In the genomic region with DNA sequence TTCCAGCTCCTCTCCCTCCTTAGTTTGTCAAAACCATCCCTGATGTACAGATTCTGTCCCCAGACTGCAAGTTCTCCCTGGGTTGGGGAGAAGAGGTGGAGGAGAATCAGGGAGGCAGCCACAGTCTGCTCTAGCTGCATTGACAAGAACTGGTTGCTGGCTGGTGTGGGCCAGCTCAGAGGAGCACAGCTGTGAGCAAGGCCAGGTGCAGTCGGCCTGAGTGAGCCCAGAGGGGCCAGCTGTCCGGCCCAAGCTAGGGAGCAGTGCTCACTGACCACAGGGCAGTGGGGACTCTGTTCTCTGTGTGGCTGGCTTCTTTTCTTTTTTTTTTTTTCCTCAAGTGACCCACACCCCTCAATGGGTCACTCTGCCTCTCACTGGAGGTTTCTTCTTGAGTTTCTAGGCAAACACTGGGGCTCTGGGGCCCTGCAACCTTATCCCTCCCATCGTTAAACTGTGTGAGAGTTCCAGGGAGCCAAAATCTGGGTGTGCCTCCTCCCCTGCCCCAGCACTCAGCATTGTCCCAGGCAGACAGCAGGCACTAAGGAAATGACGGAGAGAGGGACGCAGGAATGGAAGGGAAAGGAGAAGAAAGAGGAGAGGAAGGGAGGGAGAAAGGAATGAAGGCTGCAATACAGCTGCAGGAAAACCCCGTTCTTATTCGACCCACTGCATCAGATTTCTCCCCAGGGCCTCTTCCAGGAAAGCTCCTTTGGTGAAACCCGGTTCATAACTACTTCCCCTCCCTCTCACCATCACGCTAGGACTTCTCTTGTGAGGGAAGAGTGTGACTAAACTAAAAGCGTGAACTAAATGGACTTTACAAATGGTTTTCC, we compare ENCODE assay signal across 15 cellular contexts. TPM values are rescaled to one million over a fixed set of nuclear protein-coding genes. Genes with fewer than 3 reads are reported as not detected.
DNase-seq lines count a peak whose midpoint lies in the region; ATAC-seq, FAIRE-seq and TF ChIP-seq lines count a peak whose summit lies in the region.
"Had no signal": no experiment of that assay in that cellular context is flagged by ENCODE, and none has a peak within 500 bp of the region (broad histone marks: within the 10 kb centered on the region; RNA-seq: fewer than 3 reads in every experiment).

No MANE protein-coding gene starts in this region.

- H2BK15ac ChIP-seq in neuronal stem cell (ENCODE audit: low read length) = no peak overlapping the region

- no peak overlapping the region for H3K23ac ChIP-seq in neuronal stem cell (ENCODE audit: low read depth, low read length, poor library complexity)

- H2BK12ac ChIP-seq in neuronal stem cell (ENCODE audit: low read length) = no peak overlapping the region

- H3K14ac ChIP-seq in neuronal stem cell (ENCODE audit: low read length) = no peak overlapping the region

- H3K4me1 Mint-ChIP-seq in immature natural killer cell = no peaks in the 10 kb centered on the region

- no peak for DNase-seq in GM12891 (ENCODE audit: insufficient read length, low spot score)
- DNase-seq in NOMO-1 treated with DMSO at 0.1 percent for 48 hours (lab: John Stamatoyannopoulos, UW; ENCODE audit: unreplicated experiment) = peak; percentile 57
- DNase-seq in cardiac fibroblast (ENCODE audit: low read depth in 2 of 2) = peak; percentile 28 to 36
- DNase-seq in neuronal stem cell (ENCODE audit: low spot score) = no peak
- DNase-seq in NK-92 treated with Interleukin-12 subunit alpha and Interleukin-12 subunit beta, amount 100 ng/mL, for 24 hours (lab: John Stamatoyannopoulos, UW) = no peak
- DNase-seq in immature natural killer cell = no peak
- DNase-seq in dedifferentiated amniotic fluid mesenchymal stem cell (ENCODE audit: extremely low spot score) = no peak
- DNase-seq: activated CD8-positive, alpha-beta memory T cell treated with anti-CD3 and anti-CD28 coated beads, Interleukin-2, amount 50 U/mL, for 48 hours; NCI-H1048; occipital lobe had no signal

- H3K36me3 Mint-ChIP-seq in immature natural killer cell = no peaks in the 10 kb centered on the region

- H2BK120ac ChIP-seq in neuronal stem cell (ENCODE audit: low read depth, low read length) = no peak overlapping the region

- H3K9me3 ChIP-seq in neuronal stem cell (replicated peaks in 1 of 2; ENCODE audit: control insufficient read depth in 2 of 2, insufficient read depth in 1 of 2, low read depth in 1 of 2, low read length in 2 of 2) = no peaks in the 10 kb centered on the region
- H3K9me3 ChIP-seq: ascending aorta, esophagus muscularis mucosa had no signal

- no peak overlapping the region for H3K4me3 Mint-ChIP-seq in immature natural killer cell
- H3K4me3 Mint-ChIP-seq: T-helper 2 cell treated with Interferon-gamma antibody and Interleukin-4, amounts not matched to agents 5 μg/mL and 100 μg/mL, for 36 hours had no signal

- peak overlapping the region; percentile 82 for H3K9ac ChIP-seq in neuronal stem cell (ENCODE audit: low read depth, low read length, poor library complexity)

- H3K27ac ChIP-seq in neuronal stem cell (replicated peaks; ENCODE audit: low read length) = no peak overlapping the region
- H3K27ac ChIP-seq: ascending aorta, esophagus muscularis mucosa had no signal

- peaks cover 0 to 33% (median 0%) of the 10 kb centered on the region in 3 experiments for H3K27me3 ChIP-seq in neuronal stem cell (ENCODE audit: control insufficient read depth in 3 of 3, insufficient read depth in 3 of 3, low read depth in 1 of 3, low read length in 3 of 3)
- H3K27me3 ChIP-seq: ascending aorta, esophagus muscularis mucosa had no signal

- no peak overlapping the region for H3K4ac ChIP-seq in neuronal stem cell (ENCODE audit: low read length)

- H3K36me3 ChIP-seq in neuronal stem cell (replicated peaks in 1 of 2; ENCODE audit: control insufficient read depth in 2 of 2, insufficient read depth in 2 of 2, low read length in 2 of 2) = no peaks in the 10 kb centered on the region
- H3K36me3 ChIP-seq: ascending aorta, esophagus muscularis mucosa had no signal

- no peak overlapping the region for H3K27ac Mint-ChIP-seq in immature natural killer cell
- H3K27ac Mint-ChIP-seq: T-helper 2 cell treated with Interferon-gamma antibody and Interleukin-4, amounts not matched to agents 5 μg/mL and 100 μg/mL, for 36 hours had no signal

- H3K27me3 Mint-ChIP-seq in immature natural killer cell (ENCODE audit: low read depth in 3 of 3) = peaks cover 2 to 18% (median 5%) of the 10 kb centered on the region in 3 donors

- H2AK5ac ChIP-seq in neuronal stem cell (ENCODE audit: low read depth, low read length) = no peak overlapping the region

- no peak overlapping the region for H2BK5ac ChIP-seq in neuronal stem cell (ENCODE audit: low read length)

- no CpG with 5 or more reads among the region's 10 CpGs for whole genome bisulfite sequencing in neuronal stem cell (ENCODE audit: extremely low coverage in 2 of 2, insufficient read length in 2 of 2, insufficient replicate concordance in 1 of 2), 2 donors

- H4K91ac ChIP-seq in neuronal stem cell (ENCODE audit: low read depth, low read length, poor library complexity) = no peak overlapping the region

- TF ChIP-seq CTCF in cardiac fibroblast (IDR thresholded peaks at IDR 0.05; ENCODE audit: low read depth, low read length) = no peak

- ATAC-seq in GM21515 (IDR thresholded peaks at IDR 0.05; ENCODE audit: unreplicated experiment) = no peak

- H3K4me1 ChIP-seq in neuronal stem cell (ENCODE audit: control insufficient read depth in 2 of 2, insufficient read depth in 1 of 2, low read depth in 1 of 2, low read length in 2 of 2) = peaks cover 16 to 24% of the 10 kb centered on the region in 2 donors

- no peak for TF ChIP-seq POLR2A in GM12891 (IDR thresholded peaks at IDR 0.05; ENCODE audit: low read depth, low read length)

- H4K8ac ChIP-seq in neuronal stem cell (ENCODE audit: low read depth, low read length) = no peak overlapping the region

- H3K4me3 ChIP-seq in cardiac fibroblast (replicated peaks in 1 of 2; ENCODE audit: low read depth in 2 of 2, low read length in 2 of 2) (no peak overlapping the region), neuronal stem cell (ENCODE audit: low read length in 2 of 2) (no peak overlapping the region)
- H3K4me3 ChIP-seq: ascending aorta, esophagus muscularis mucosa had no signal

- no peaks in the 10 kb centered on the region for H3K79me1 ChIP-seq in neuronal stem cell (ENCODE audit: low read depth, low read length)

- H3K4me2 ChIP-seq in neuronal stem cell (ENCODE audit: insufficient read depth, low read length, poor library complexity, severe bottlenecking) = no peak overlapping the region

- peak overlapping the region; percentile 71 for H2AFZ ChIP-seq in neuronal stem cell (ENCODE audit: low read length)

- no peaks in the 10 kb centered on the region for H3K9me3 Mint-ChIP-seq in immature natural killer cell
- H3K9me3 Mint-ChIP-seq: T-helper 2 cell treated with Interferon-gamma antibody and Interleukin-4, amounts not matched to agents 5 μg/mL and 100 μg/mL, for 36 hours had no signal

- FAIRE-seq in GM12891 (lab: Jason Lieb, UNC) = peak; percentile 5
- FAIRE-seq: D721Med had no signal

- H3K18ac ChIP-seq in neuronal stem cell (ENCODE audit: low read length) = peak overlapping the region; percentile 49

TF ChIP-seq in GM12891, 5 proteins besides CTCF, POLR2A, EP300 and RAD21:
- TF ChIP-seq SPI1 (IDR thresholded peaks at IDR 0.05; ENCODE audit: low read depth, low read length) (no peak), POLR2AphosphoS5 (IDR thresholded peaks at IDR 0.05; ENCODE audit: low read depth, low read length) (no peak), PAX5 (IDR thresholded peaks at IDR 0.05; ENCODE audit: insufficient read depth, low read length, severe bottlenecking) (no peak), POU2F2 (IDR thresholded peaks at IDR 0.05; ENCODE audit: low read depth, low read length) (no peak), TAF1 (IDR thresholded peaks at IDR 0.05; ENCODE audit: low read depth, low read length) (no peak)

RNA-seq across cellular contexts. Expression of gene HES1, which starts 37.7 kb away (rescaled TPM):
- polyA plus RNA-seq in GM12891 (2012; ENCODE audit: low read depth, missing spikeins) = 10.6 TPM
- 29.1 TPM for polyA plus RNA-seq in neuronal stem cell (2013, experiment 1 of 2)
- polyA plus RNA-seq in neuronal stem cell (2013, experiment 2 of 2) = 30.9 TPM
- not detected for polyA plus RNA-seq in immature natural killer cell

Comparison
In these comparisons a context has a peak if more than half of its experiments do, and no peak if none do; other contexts are left out.
1. DNase-seq: peak in NOMO-1 treated with DMSO at 0.1 percent for 48 hours (single experiment) and cardiac fibroblast (2 of 2); none in GM12891 (single experiment), neuronal stem cell (single experiment), NK-92 treated with Interleukin-12 subunit alpha and Interleukin-12 subunit beta, amount 100 ng/mL, for 24 hours (single experiment), immature natural killer cell (0 of 3) and dedifferentiated amniotic fluid mesenchymal stem cell (single experiment).